ENCODE assay signal across 28 cellular contexts in genomic region chr15:33157636-33158035, GRCh38.
"Had no signal": no experiment of that assay in that cellular context is flagged by ENCODE, and none has a peak within 500 bp of the region (broad histone marks: within the 10 kb centered on the region; RNA-seq: fewer than 3 reads in every experiment).

No MANE protein-coding gene starts in this region.

- H3K27ac Mint-ChIP-seq: endodermal cell; mesothelial cell of epicardium; naive B cell; natural killer cell treated with Interleukin-12 subunit alpha and Interleukin-12 subunit beta and Interleukin-15 and Interleukin-18, amount 100 ng/mL, for 72 hours; neural progenitor cell; progenitor cell of endocrine pancreas; stimulated activated effector memory CD8-positive, alpha-beta T cell treated with anti-CD3 and anti-CD28 coated beads, Interleukin-12 subunit alpha, Interleukin-12 subunit beta, amount 100 ng/mL, for 72 hours had no signal

- H3K79me2 ChIP-seq: parathyroid adenoma had no signal

- H3K9me3 ChIP-seq: gastrocnemius medialis, mucosa of descending colon, right atrium auricular region, testis, tibial artery, upper lobe of left lung had no signal

- H3K36me3 ChIP-seq: gastrocnemius medialis, neural progenitor cell, right atrium auricular region, tibial artery, upper lobe of left lung had no signal

- ATAC-seq: esophagus mucosa; gastrocnemius medialis; left lobe of liver; mucosa of descending colon; natural killer cell treated with Interleukin-12 subunit alpha and Interleukin-12 subunit beta and Interleukin-15 and Interleukin-18, amount 100 ng/mL, for 72 hours; stimulated activated effector memory CD8-positive, alpha-beta T cell treated with anti-CD3 and anti-CD28 coated beads, Interleukin-12 subunit alpha, Interleukin-12 subunit beta, amount 100 ng/mL, for 72 hours had no signal

- H3K27ac ChIP-seq: epithelial cell of prostate, gastrocnemius medialis, neural progenitor cell, parathyroid adenoma, right atrium auricular region, testis, tibial artery, upper lobe of left lung had no signal

- H3K27me3 ChIP-seq: dorsolateral prefrontal cortex, gastrocnemius medialis, neural progenitor cell, right atrium auricular region, testis, tibial artery, upper lobe of left lung had no signal

- H3K9ac ChIP-seq: neural progenitor cell, parathyroid adenoma had no signal

- H3K9me3 Mint-ChIP-seq: endodermal cell; mesothelial cell of epicardium; natural killer cell treated with Interleukin-12 subunit alpha and Interleukin-12 subunit beta and Interleukin-15 and Interleukin-18, amount 100 ng/mL, for 72 hours; neural progenitor cell; stimulated activated effector memory CD8-positive, alpha-beta T cell treated with anti-CD3 and anti-CD28 coated beads, Interleukin-12 subunit alpha, Interleukin-12 subunit beta, amount 100 ng/mL, for 72 hours had no signal

- H2AFZ ChIP-seq: neural progenitor cell, parathyroid adenoma had no signal

- H3K36me3 Mint-ChIP-seq: mesothelial cell of epicardium; natural killer cell treated with Interleukin-12 subunit alpha and Interleukin-12 subunit beta and Interleukin-15 and Interleukin-18, amount 100 ng/mL, for 72 hours; stimulated activated effector memory CD8-positive, alpha-beta T cell treated with anti-CD3 and anti-CD28 coated beads, Interleukin-12 subunit alpha, Interleukin-12 subunit beta, amount 100 ng/mL, for 72 hours had no signal

- H3K4me1 Mint-ChIP-seq: endodermal cell had no signal

- H3K4me1 ChIP-seq: neural progenitor cell, parathyroid adenoma, right atrium auricular region, testis had no signal

- H3K4me3 Mint-ChIP-seq: endodermal cell; mesothelial cell of epicardium; naive B cell; natural killer cell treated with Interleukin-12 subunit alpha and Interleukin-12 subunit beta and Interleukin-15 and Interleukin-18, amount 100 ng/mL, for 72 hours; neural progenitor cell; stimulated activated effector memory CD8-positive, alpha-beta T cell treated with anti-CD3 and anti-CD28 coated beads, Interleukin-12 subunit alpha, Interleukin-12 subunit beta, amount 100 ng/mL, for 72 hours had no signal

- H3K4me2 ChIP-seq: neural progenitor cell had no signal

- H3K4me3 ChIP-seq: dorsolateral prefrontal cortex, gastrocnemius medialis, lung, mucosa of descending colon, neural progenitor cell, right atrium auricular region, testis, tibial artery, upper lobe of left lung had no signal

- DNase-seq: dorsolateral prefrontal cortex; effector CD8-positive, alpha-beta T cell; endodermal cell; foreskin fibroblast; gastrocnemius medialis; head of caudate nucleus; kidney; mesenchymal stem cell; mucosa of descending colon; naive B cell; stimulated activated CD4-positive, alpha-beta T cell treated with anti-CD3 and anti-CD28 coated beads, Interleukin-2, amount 100 ng/mL, for 24 hours; stimulated activated CD4-positive, alpha-beta T cell treated with anti-CD3 and anti-CD28 coated beads, Interleukin-4, amount 100 ng/mL, for 24 hours; stimulated activated naive CD4-positive, alpha-beta T cell treated with Interleukin-2 at 50 U/mL for 16 hours; substantia nigra; testis; tibial artery had no signal
